3 cellular contexts compared by ENCODE assay signal in the genomic region with DNA sequence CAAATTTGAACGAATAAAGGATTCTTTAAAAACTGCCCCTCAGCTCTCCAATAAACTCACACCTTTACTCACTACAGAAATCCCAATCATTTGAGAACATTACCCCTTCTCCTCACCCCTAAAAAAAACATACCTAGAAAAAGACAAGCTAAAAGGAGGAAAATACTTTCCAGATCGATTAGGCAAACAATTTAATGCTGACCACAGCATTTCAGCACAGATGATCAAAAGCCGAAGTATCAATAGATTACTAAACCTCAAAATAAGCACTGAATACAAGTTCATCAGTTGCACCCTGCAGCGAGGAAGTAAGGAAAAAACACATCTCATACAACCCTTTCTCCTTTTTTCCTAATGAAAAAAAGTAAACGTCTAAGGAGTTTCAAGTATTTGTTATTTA.
TF ChIP-seq lines count a peak whose summit lies in the region.

No MANE protein-coding gene starts in this region.

TF ChIP-seq in HepG2, 621 proteins besides CTCF, POLR2A, EP300 and RAD21:
- TF ChIP-seq, protein P1, sequence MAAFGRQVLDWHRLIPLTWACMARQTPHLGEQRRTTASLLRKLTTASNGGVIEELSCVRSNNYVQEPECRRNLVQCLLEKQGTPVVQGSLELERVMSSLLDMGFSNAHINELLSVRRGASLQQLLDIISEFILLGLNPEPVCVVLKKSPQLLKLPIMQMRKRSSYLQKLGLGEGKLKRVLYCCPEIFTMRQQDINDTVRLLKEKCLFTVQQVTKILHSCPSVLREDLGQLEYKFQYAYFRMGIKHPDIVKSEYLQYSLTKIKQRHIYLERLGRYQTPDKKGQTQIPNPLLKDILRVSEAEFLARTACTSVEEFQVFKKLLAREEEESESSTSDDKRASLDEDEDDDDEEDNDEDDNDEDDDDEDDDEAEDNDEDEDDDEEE (CRISPR knock-in tag; IDR thresholded peaks at IDR 0.05), result no peak
- TF ChIP-seq MAFF (IDR thresholded peaks at IDR 0.05; ENCODE audit: low read depth, low read length), result peak; percentile 94
- TF ChIP-seq MAFK (conservative IDR thresholded peaks at IDR 0.05 in 1 of 2, IDR thresholded peaks at IDR 0.05 in 1 of 2; ENCODE audit: low read length in 2 of 2), result peak; percentile 88 to 96
TF ChIP-seq in HepG2: peak in this region for 2.

TF ChIP-seq in IMR-90, 13 proteins besides CTCF, POLR2A, EP300 and RAD21:
- no peak for TF ChIP-seq CHD1 (IDR thresholded peaks at IDR 0.05; ENCODE audit: low read depth, low read length)
- TF ChIP-seq MAFK (IDR thresholded peaks at IDR 0.05; ENCODE audit: low read depth, low read length), result peak; percentile 95
TF ChIP-seq in IMR-90: peak in this region for 1.

TF ChIP-seq in H1, 55 proteins besides CTCF, POLR2A, EP300 and RAD21:
- TF ChIP-seq RNF2 (IDR thresholded peaks at IDR 0.05; ENCODE audit: borderline replicate concordance, low read depth, low read length, missing control alignments, poor library complexity, severe bottlenecking) (no peak), MAFK (IDR thresholded peaks at IDR 0.05; ENCODE audit: low read depth, low read length) (peak; percentile 34; the same call in 1 of the 2 replicates)
- TF ChIP-seq, protein P2, sequence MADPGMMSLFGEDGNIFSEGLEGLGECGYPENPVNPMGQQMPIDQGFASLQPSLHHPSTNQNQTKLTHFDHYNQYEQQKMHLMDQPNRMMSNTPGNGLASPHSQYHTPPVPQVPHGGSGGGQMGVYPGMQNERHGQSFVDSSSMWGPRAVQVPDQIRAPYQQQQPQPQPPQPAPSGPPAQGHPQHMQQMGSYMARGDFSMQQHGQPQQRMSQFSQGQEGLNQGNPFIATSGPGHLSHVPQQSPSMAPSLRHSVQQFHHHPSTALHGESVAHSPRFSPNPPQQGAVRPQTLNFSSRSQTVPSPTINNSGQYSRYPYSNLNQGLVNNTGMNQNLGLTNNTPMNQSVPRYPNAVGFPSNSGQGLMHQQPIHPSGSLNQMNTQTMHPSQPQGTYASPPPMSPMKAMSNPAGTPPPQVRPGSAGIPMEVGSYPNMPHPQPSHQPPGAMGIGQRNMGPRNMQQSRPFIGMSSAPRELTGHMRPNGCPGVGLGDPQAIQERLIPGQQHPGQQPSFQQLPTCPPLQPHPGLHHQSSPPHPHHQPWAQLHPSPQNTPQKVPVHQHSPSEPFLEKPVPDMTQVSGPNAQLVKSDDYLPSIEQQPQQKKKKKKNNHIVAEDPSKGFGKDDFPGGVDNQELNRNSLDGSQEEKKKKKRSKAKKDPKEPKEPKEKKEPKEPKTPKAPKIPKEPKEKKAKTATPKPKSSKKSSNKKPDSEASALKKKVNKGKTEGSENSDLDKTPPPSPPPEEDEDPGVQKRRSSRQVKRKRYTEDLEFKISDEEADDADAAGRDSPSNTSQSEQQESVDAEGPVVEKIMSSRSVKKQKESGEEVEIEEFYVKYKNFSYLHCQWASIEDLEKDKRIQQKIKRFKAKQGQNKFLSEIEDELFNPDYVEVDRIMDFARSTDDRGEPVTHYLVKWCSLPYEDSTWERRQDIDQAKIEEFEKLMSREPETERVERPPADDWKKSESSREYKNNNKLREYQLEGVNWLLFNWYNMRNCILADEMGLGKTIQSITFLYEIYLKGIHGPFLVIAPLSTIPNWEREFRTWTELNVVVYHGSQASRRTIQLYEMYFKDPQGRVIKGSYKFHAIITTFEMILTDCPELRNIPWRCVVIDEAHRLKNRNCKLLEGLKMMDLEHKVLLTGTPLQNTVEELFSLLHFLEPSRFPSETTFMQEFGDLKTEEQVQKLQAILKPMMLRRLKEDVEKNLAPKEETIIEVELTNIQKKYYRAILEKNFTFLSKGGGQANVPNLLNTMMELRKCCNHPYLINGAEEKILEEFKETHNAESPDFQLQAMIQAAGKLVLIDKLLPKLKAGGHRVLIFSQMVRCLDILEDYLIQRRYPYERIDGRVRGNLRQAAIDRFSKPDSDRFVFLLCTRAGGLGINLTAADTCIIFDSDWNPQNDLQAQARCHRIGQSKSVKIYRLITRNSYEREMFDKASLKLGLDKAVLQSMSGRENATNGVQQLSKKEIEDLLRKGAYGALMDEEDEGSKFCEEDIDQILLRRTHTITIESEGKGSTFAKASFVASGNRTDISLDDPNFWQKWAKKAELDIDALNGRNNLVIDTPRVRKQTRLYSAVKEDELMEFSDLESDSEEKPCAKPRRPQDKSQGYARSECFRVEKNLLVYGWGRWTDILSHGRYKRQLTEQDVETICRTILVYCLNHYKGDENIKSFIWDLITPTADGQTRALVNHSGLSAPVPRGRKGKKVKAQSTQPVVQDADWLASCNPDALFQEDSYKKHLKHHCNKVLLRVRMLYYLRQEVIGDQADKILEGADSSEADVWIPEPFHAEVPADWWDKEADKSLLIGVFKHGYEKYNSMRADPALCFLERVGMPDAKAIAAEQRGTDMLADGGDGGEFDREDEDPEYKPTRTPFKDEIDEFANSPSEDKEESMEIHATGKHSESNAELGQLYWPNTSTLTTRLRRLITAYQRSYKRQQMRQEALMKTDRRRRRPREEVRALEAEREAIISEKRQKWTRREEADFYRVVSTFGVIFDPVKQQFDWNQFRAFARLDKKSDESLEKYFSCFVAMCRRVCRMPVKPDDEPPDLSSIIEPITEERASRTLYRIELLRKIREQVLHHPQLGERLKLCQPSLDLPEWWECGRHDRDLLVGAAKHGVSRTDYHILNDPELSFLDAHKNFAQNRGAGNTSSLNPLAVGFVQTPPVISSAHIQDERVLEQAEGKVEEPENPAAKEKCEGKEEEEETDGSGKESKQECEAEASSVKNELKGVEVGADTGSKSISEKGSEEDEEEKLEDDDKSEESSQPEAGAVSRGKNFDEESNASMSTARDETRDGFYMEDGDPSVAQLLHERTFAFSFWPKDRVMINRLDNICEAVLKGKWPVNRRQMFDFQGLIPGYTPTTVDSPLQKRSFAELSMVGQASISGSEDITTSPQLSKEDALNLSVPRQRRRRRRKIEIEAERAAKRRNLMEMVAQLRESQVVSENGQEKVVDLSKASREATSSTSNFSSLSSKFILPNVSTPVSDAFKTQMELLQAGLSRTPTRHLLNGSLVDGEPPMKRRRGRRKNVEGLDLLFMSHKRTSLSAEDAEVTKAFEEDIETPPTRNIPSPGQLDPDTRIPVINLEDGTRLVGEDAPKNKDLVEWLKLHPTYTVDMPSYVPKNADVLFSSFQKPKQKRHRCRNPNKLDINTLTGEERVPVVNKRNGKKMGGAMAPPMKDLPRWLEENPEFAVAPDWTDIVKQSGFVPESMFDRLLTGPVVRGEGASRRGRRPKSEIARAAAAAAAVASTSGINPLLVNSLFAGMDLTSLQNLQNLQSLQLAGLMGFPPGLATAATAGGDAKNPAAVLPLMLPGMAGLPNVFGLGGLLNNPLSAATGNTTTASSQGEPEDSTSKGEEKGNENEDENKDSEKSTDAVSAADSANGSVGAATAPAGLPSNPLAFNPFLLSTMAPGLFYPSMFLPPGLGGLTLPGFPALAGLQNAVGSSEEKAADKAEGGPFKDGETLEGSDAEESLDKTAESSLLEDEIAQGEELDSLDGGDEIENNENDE (IDR thresholded peaks at IDR 0.05; ENCODE audit: insufficient replicate concordance, low read length), result no peak
TF ChIP-seq in H1: peak in this region for 1.
